2 cellular contexts compared by ENCODE assay signal in genomic region chr3:31981206-31982181, GRCh38.
TF ChIP-seq lines count a peak whose summit lies in the region.

TSS of gene OSBPL10 (minus strand) at chr3:31981262. CDS start at chr3:31981179, 83 bp downstream.
TSS of gene ZNF860 (plus strand) at chr3:31981750. CDS start at chr3:31989080, 7,330 bp downstream.

TF ChIP-seq in A549, 52 proteins besides CTCF, POLR2A, EP300 and RAD21 (continued from another document):
- peak; percentile 14; the same call in 1 of the 2 replicates for TF ChIP-seq PHF8 (IDR thresholded peaks at IDR 0.05; ENCODE audit: borderline replicate concordance, low read depth)
- peak; percentile 14; the same call in 1 of the 2 replicates for TF ChIP-seq FOSL2 (IDR thresholded peaks at IDR 0.05)
- peak; percentile 66; the same call in 1 of the 2 replicates for TF ChIP-seq FOSL2 (CRISPR knock-in tag; IDR thresholded peaks at IDR 0.05)
- no peak for TF ChIP-seq RCOR1 (IDR thresholded peaks at IDR 0.05; ENCODE audit: low read depth, low read length)
- TF ChIP-seq JUN (IDR thresholded peaks at IDR 0.05): peak in 1 of 2 experiments; percentile 50; a peak in 1 of 5 replicates
- no peak for TF ChIP-seq CBX2 (IDR thresholded peaks at IDR 0.05; ENCODE audit: borderline replicate concordance, low read depth)
- TF ChIP-seq SMC3 (IDR thresholded peaks at IDR 0.05): peak; percentile 8; the same call in 1 of the 3 replicates
- 0 out of 2 replicates have a peak, but pooled peaks have one; percentile 9 for TF ChIP-seq GATA3 (IDR thresholded peaks at IDR 0.05; ENCODE audit: borderline replicate concordance)
- TF ChIP-seq E2F6 (IDR thresholded peaks at IDR 0.05; ENCODE audit: borderline replicate concordance, low read depth): 0 out of 2 replicates have a peak, but pooled peaks have one; percentile 5
TF ChIP-seq in A549: peak in this region for 7.

TF ChIP-seq in IMR-90, 13 proteins besides CTCF, POLR2A, EP300 and RAD21 (continued from another document):
- TF ChIP-seq NFE2L2 (IDR thresholded peaks at IDR 0.05; ENCODE audit: low read depth, low read length) (peak; percentile 44; the same call in 1 of the 2 replicates), BHLHE40 (IDR thresholded peaks at IDR 0.05; ENCODE audit: low read depth, low read length) (peak; percentile 82)
